Comparison of ENCODE assay signal across 9 cellular contexts in genomic region chr10:60734226-60734625, GRCh38. TPM values are rescaled to one million over a fixed set of nuclear protein-coding genes. Genes with fewer than 3 reads are reported as not detected.
A peak's percentile ranks its signal among the peaks of the same experiment; 100 is the strongest.
DNase-seq lines count a peak whose midpoint lies in the region; ATAC-seq and TF ChIP-seq lines count a peak whose summit lies in the region.
"Had no signal": no experiment of that assay in that cellular context is flagged by ENCODE, and none has a peak within 500 bp of the region (broad histone marks: within the 10 kb centered on the region; RNA-seq: fewer than 3 reads in every experiment).

No MANE protein-coding gene starts in this region.

- ATAC-seq in GM21447 (IDR thresholded peaks at IDR 0.05; ENCODE audit: unreplicated experiment) = no peak

- WGBS in esophagus squamous epithelium, 2 donors = 20 to 62% methylated on average over 3 of the region's 3 CpGs

- H3K9me3 ChIP-seq in ES-I3 (ENCODE audit: control insufficient read depth, insufficient read depth, low read length) (no peaks in the 10 kb centered on the region), esophagus squamous epithelium (no peaks in the 10 kb centered on the region), parathyroid adenoma (ENCODE audit: control insufficient read depth, low read length) (no peaks in the 10 kb centered on the region)
- H3K9me3 ChIP-seq: stomach had no signal

- H3K27ac ChIP-seq in esophagus squamous epithelium (peak overlapping the region; percentile 29 to 96 (median 88)), parathyroid adenoma (no peak overlapping the region)

- peaks cover 4% of the 10 kb centered on the region for H3K79me2 ChIP-seq in parathyroid adenoma

- H2AFZ ChIP-seq in parathyroid adenoma = peak overlapping the region; percentile 84

- TF ChIP-seq CTCF in esophagus squamous epithelium (IDR thresholded peaks at IDR 0.05) (no peak), parathyroid adenoma (IDR thresholded peaks at IDR 0.05) (no peak)

- peaks cover 14% of the 10 kb centered on the region; the same call in 1 of the 2 replicates for H3K4me1 ChIP-seq in ES-I3 (ENCODE audit: insufficient read depth, low read length)
- H3K4me1 ChIP-seq in esophagus squamous epithelium = peaks cover 4 to 55% (median 6%) of the 10 kb centered on the region in 3 donors
- peaks cover 4% of the 10 kb centered on the region for H3K4me1 ChIP-seq in parathyroid adenoma

- peak overlapping the region; percentile 89; the same call in 1 of the 2 replicates for H3K9ac ChIP-seq in ES-I3 (ENCODE audit: low read depth, low read length)
- no peak overlapping the region for H3K9ac ChIP-seq in parathyroid adenoma

- H3K36me3 ChIP-seq in ES-I3 (ENCODE audit: insufficient read depth, low read length) = no peaks in the 10 kb centered on the region
- no peaks in the 10 kb centered on the region for H3K36me3 ChIP-seq in esophagus squamous epithelium
- H3K36me3 ChIP-seq in parathyroid adenoma (ENCODE audit: control insufficient read depth, insufficient read depth, low read length) = no peaks in the 10 kb centered on the region
- H3K36me3 ChIP-seq: stomach had no signal

- no peak for TF ChIP-seq POLR2A in esophagus squamous epithelium (IDR thresholded peaks at IDR 0.05)

- H3K4me3 ChIP-seq in esophagus squamous epithelium (peak overlapping the region in 3 of 4 donors; percentile 56 to 86 (median 76)), parathyroid adenoma (ENCODE audit: low read depth, low read length) (no peak overlapping the region)

- peaks cover 0 to 30% (median 0%) of the 10 kb centered on the region in 4 donors for H3K27me3 ChIP-seq in esophagus squamous epithelium
- H3K27me3 ChIP-seq in parathyroid adenoma (ENCODE audit: control insufficient read depth, insufficient read depth, low read length) = no peaks in the 10 kb centered on the region

- intact Hi-C loops in esophagus squamous epithelium (cut with DNase I) = no loop called here

- DNase-seq in NCI-H69 (lab: John Stamatoyannopoulos, UW) = peak; percentile 4
- no peak for DNase-seq in esophagus squamous epithelium (lab: John Stamatoyannopoulos, UW)
- no peak for DNase-seq in KG1 (lab: John Stamatoyannopoulos, UW)
- DNase-seq in NK-92 treated with Interleukin-12 subunit alpha and Interleukin-12 subunit beta, amount 100 ng/mL, for 24 hours (lab: John Stamatoyannopoulos, UW) = no peak
- DNase-seq: activated naive CD8-positive, alpha-beta T cell treated with anti-CD3 and anti-CD28 coated beads, Interleukin-2, amount 10 ng/mL, durations not matched to agents 7 days and 5 days; stomach had no signal

- no peak overlapping the region for H3K4me2 ChIP-seq in parathyroid adenoma (ENCODE audit: low read length)

RNA-seq across cellular contexts. Expression of gene CDK1, which starts 44.1 kb away (rescaled TPM):
- 10 to 100 TPM; 10.2 to 50.4 (median 31.0) TPM for total RNA-seq in esophagus squamous epithelium
